Comparison of ENCODE assay signal across 22 cellular contexts in the genomic region with DNA sequence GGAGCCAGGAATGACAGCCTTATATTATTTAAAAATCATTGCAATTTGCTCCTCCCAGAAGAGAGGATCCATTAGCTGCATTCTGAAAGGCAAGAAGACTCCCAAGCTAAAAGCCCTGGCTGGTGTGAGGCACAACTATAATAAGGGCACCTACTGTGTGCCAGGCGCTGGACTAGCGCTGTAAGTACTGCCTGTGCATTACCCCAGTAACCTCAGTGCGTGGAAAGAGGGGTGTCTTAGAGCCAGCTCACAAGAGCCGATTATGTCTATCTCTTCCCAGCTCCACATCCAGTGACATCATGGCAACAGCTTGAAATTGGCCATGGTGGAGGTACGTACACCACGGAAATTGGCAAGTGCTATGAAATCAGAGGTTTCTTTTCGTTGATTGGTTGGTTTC.
DNase-seq lines count a peak whose midpoint lies in the region; ATAC-seq and TF ChIP-seq lines count a peak whose summit lies in the region.
"Had no signal": no experiment of that assay in that cellular context is flagged by ENCODE, and none has a peak within 500 bp of the region (broad histone marks: within the 10 kb centered on the region; RNA-seq: fewer than 3 reads in every experiment).

No MANE protein-coding gene starts in this region.

- 0 out of 2 replicates have a peak overlapping the region, but pooled peaks have one; percentile 23 for H2AFZ ChIP-seq in GM23338

- H3K4me3 ChIP-seq in GM23338 = no peak overlapping the region

- DNase-seq in GM23338 (ENCODE audit: low spot score) = no peak
- no peak for DNase-seq in progenitor cell of endocrine pancreas (ENCODE audit: low spot score, unreplicated experiment)
- no peak for DNase-seq in stimulated activated CD8-positive, alpha-beta memory T cell treated with anti-CD3 and anti-CD28 coated beads, Interleukin-4, amount 100 ng/mL, for 48 hours
- DNase-seq in activated CD4-positive, alpha-beta T cell treated with anti-CD3 and anti-CD28 coated beads, Interleukin-2, amount 50 U/mL, for 4 hours = no peak
- DNase-seq in stimulated activated naive CD4-positive, alpha-beta T cell treated with Interleukin-2 at 50 U/mL for 16 hours (lab: John Stamatoyannopoulos, UW) = no peak
- no peak for DNase-seq in NAMALWA (ENCODE audit: low spot score)
- DNase-seq: activated CD4-positive, alpha-beta T cell treated with anti-CD3 and anti-CD28 coated beads for 36 hours; activated CD8-positive, alpha-beta memory T cell treated with anti-CD3 and anti-CD28 coated beads for 24 hours; activated effector memory CD4-positive, alpha-beta T cell treated with anti-CD3 and anti-CD28 coated beads, Interleukin-2, amount 50 U/mL, for 16 hours; DMS79; effector memory CD4-positive, alpha-beta T cell; foreskin fibroblast; GDM1; H9; kidney glomerular epithelial cell; NCI-H446 treated with DMSO at 0.1 percent for 48 hours; SK-N-SH; T-helper 2 cell had no signal

- no peaks in the 10 kb centered on the region for H3K36me3 ChIP-seq in GM23338 (ENCODE audit: insufficient read depth)
- H3K36me3 ChIP-seq: neutrophil had no signal

- H3F3A ChIP-seq in GM23338 (replicated peaks; ENCODE audit: low read depth) = no peaks in the 10 kb centered on the region

- no peaks in the 10 kb centered on the region for H3K36me3 Mint-ChIP-seq in GM23338 (ENCODE audit: low read depth)
- H3K36me3 Mint-ChIP-seq in progenitor cell of endocrine pancreas (ENCODE audit: insufficient read depth) = no peaks in the 10 kb centered on the region
- H3K36me3 Mint-ChIP-seq: CD14-positive monocyte had no signal

- H3K79me2 ChIP-seq in GM23338 (replicated peaks; ENCODE audit: insufficient read depth) = no peaks in the 10 kb centered on the region

- peaks cover 5% of the 10 kb centered on the region for H3K27me3 Mint-ChIP-seq in GM23338 (ENCODE audit: insufficient read depth, low read depth, poor library complexity)
- H3K27me3 Mint-ChIP-seq in progenitor cell of endocrine pancreas = no peaks in the 10 kb centered on the region
- H3K27me3 Mint-ChIP-seq: activated CD4-positive, alpha-beta T cell treated with anti-CD3 and anti-CD28 coated beads for 36 hours had no signal

- H3K4me1 Mint-ChIP-seq in GM23338 (no peaks in the 10 kb centered on the region), progenitor cell of endocrine pancreas (ENCODE audit: low read depth) (peaks cover 44% of the 10 kb centered on the region)

- H3K4me3 Mint-ChIP-seq in GM23338 (no peak overlapping the region), progenitor cell of endocrine pancreas (ENCODE audit: low read depth) (no peak overlapping the region)
- H3K4me3 Mint-ChIP-seq: activated CD4-positive, alpha-beta T cell treated with anti-CD3 and anti-CD28 coated beads for 36 hours; CD14-positive monocyte; H9 had no signal

- H3K27ac Mint-ChIP-seq in GM23338 (no peak overlapping the region), progenitor cell of endocrine pancreas (peak overlapping the region; percentile 91)
- H3K27ac Mint-ChIP-seq: activated CD4-positive, alpha-beta T cell treated with anti-CD3 and anti-CD28 coated beads for 36 hours; H9 had no signal

- H3K9me3 Mint-ChIP-seq in GM23338 = no peaks in the 10 kb centered on the region
- no peaks in the 10 kb centered on the region for H3K9me3 Mint-ChIP-seq in progenitor cell of endocrine pancreas (ENCODE audit: low read depth)
- H3K9me3 Mint-ChIP-seq: H9 had no signal

- H3K4me1 ChIP-seq in GM23338 (ENCODE audit: insufficient read depth) = no peaks in the 10 kb centered on the region

- ATAC-seq in GM23338 = no peak
- ATAC-seq: activated CD4-positive, alpha-beta T cell treated with anti-CD3 and anti-CD28 coated beads for 36 hours had no signal

- TF ChIP-seq CTCF in 22Rv1 (IDR thresholded peaks at IDR 0.05) (no peak), GM23338 (conservative IDR thresholded peaks at IDR 0.05; ENCODE audit: low read depth in 2 of 2) (no peak), progenitor cell of endocrine pancreas (IDR thresholded peaks at IDR 0.05; ENCODE audit: unreplicated experiment) (no peak)

- no peak overlapping the region for H3K4me2 ChIP-seq in GM23338
- H3K4me2 ChIP-seq: SK-N-SH had no signal

- no peaks in the 10 kb centered on the region for H4K20me1 ChIP-seq in GM23338 (replicated peaks; ENCODE audit: insufficient read depth)

- H3K9me2 ChIP-seq in GM23338 (ENCODE audit: insufficient read depth) = 0 out of 2 replicates have a peak, but pooled peaks cover 3% of the 10 kb centered on the region
- H3K9me2 ChIP-seq: SK-N-SH had no signal

- H3K27me3 ChIP-seq in GM23338 (ENCODE audit: insufficient read depth) = no peaks in the 10 kb centered on the region
- H3K27me3 ChIP-seq: neutrophil had no signal

- peak overlapping the region; percentile 40 for H3K27ac ChIP-seq in 22Rv1
- no peak overlapping the region for H3K27ac ChIP-seq in GM23338 (ENCODE audit: low read depth)
- peak overlapping the region; percentile 97 for H3K27ac ChIP-seq in cingulate gyrus (ENCODE audit: low read depth, low read length)
- H3K27ac ChIP-seq: neutrophil had no signal

TF ChIP-seq in GM23338, 12 proteins besides CTCF, POLR2A, EP300 and RAD21 (continues in another document):
- TF ChIP-seq, protein P1, sequence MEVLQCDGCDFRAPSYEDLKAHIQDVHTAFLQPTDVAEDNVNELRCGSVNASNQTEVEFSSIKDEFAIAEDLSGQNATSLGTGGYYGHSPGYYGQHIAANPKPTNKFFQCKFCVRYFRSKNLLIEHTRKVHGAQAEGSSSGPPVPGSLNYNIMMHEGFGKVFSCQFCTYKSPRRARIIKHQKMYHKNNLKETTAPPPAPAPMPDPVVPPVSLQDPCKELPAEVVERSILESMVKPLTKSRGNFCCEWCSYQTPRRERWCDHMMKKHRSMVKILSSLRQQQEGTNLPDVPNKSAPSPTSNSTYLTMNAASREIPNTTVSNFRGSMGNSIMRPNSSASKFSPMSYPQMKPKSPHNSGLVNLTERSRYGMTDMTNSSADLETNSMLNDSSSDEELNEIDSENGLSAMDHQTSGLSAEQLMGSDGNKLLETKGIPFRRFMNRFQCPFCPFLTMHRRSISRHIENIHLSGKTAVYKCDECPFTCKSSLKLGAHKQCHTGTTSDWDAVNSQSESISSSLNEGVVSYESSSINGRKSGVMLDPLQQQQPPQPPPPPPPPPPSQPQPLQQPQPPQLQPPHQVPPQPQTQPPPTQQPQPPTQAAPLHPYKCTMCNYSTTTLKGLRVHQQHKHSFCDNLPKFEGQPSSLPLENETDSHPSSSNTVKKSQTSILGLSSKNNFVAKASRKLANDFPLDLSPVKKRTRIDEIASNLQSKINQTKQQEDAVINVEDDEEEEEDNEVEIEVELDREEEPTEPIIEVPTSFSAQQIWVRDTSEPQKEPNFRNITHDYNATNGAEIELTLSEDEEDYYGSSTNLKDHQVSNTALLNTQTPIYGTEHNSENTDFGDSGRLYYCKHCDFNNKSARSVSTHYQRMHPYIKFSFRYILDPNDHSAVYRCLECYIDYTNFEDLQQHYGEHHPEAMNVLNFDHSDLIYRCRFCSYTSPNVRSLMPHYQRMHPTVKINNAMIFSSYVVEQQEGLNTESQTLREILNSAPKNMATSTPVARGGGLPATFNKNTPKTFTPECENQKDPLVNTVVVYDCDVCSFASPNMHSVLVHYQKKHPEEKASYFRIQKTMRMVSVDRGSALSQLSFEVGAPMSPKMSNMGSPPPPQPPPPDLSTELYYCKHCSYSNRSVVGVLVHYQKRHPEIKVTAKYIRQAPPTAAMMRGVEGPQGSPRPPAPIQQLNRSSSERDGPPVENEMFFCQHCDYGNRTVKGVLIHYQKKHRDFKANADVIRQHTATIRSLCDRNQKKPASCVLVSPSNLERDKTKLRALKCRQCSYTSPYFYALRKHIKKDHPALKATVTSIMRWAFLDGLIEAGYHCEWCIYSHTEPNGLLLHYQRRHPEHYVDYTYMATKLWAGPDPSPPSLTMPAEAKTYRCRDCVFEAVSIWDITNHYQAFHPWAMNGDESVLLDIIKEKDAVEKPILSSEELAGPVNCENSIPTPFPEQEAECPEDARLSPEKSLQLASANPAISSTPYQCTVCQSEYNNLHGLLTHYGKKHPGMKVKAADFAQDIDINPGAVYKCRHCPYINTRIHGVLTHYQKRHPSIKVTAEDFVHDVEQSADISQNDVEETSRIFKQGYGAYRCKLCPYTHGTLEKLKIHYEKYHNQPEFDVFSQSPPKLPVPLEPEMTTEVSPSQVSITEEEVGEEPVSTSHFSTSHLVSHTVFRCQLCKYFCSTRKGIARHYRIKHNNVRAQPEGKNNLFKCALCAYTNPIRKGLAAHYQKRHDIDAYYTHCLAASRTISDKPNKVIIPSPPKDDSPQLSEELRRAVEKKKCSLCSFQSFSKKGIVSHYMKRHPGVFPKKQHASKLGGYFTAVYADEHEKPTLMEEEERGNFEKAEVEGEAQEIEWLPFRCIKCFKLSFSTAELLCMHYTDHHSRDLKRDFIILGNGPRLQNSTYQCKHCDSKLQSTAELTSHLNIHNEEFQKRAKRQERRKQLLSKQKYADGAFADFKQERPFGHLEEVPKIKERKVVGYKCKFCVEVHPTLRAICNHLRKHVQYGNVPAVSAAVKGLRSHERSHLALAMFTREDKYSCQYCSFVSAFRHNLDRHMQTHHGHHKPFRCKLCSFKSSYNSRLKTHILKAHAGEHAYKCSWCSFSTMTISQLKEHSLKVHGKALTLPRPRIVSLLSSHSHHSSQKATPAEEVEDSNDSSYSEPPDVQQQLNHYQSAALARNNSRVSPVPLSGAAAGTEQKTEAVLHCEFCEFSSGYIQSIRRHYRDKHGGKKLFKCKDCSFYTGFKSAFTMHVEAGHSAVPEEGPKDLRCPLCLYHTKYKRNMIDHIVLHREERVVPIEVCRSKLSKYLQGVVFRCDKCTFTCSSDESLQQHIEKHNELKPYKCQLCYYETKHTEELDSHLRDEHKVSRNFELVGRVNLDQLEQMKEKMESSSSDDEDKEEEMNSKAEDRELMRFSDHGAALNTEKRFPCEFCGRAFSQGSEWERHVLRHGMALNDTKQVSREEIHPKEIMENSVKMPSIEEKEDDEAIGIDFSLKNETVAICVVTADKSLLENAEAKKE (CRISPR knock-in tag; IDR thresholded peaks at IDR 0.05) = no peak
- TF ChIP-seq NANOG (IDR thresholded peaks at IDR 0.05; ENCODE audit: borderline replicate concordance) (no peak), ZNF331 (CRISPR knock-in tag; IDR thresholded peaks at IDR 0.05; ENCODE audit: low read depth) (no peak), EZH2phosphoT487 (IDR thresholded peaks at IDR 0.05; ENCODE audit: unreplicated experiment) (no peak)
- TF ChIP-seq, protein P2, sequence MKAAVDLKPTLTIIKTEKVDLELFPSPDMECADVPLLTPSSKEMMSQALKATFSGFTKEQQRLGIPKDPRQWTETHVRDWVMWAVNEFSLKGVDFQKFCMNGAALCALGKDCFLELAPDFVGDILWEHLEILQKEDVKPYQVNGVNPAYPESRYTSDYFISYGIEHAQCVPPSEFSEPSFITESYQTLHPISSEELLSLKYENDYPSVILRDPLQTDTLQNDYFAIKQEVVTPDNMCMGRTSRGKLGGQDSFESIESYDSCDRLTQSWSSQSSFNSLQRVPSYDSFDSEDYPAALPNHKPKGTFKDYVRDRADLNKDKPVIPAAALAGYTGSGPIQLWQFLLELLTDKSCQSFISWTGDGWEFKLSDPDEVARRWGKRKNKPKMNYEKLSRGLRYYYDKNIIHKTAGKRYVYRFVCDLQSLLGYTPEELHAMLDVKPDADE (IDR thresholded peaks at IDR 0.05) = no peak
